23 cellular contexts compared by ENCODE assay signal in genomic region chr9:90059436-90059835, GRCh38.
"Had no signal": no experiment of that assay in that cellular context is flagged by ENCODE, and none has a peak within 500 bp of the region (broad histone marks: within the 10 kb centered on the region; RNA-seq: fewer than 3 reads in every experiment).

No MANE protein-coding gene starts in this region.

- DNase-seq: kidney glomerular epithelial cell; left colon; left lung; lower lobe of right lung; mammary epithelial cell; mesendoderm; midbrain; mucosa of descending colon; naive thymus-derived CD4-positive, alpha-beta T cell; nucleus accumbens; psoas muscle; right lobe of liver; stimulated activated CD4-positive, alpha-beta T cell treated with anti-CD3 and anti-CD28 coated beads, Interleukin-1b, Interleukin-23, amount 100 ng/mL, for 48 hours; stimulated activated CD4-positive, alpha-beta T cell treated with anti-CD3 and anti-CD28 coated beads, Interleukin-2, amount 100 ng/mL, for 48 hours; stimulated activated CD4-positive, alpha-beta T cell treated with anti-CD3 and anti-CD28 coated beads, Interleukin-4, amount 100 ng/mL, for 4 hours; stimulated activated CD8-positive, alpha-beta memory T cell treated with anti-CD3 and anti-CD28 coated beads, Interleukin-4, amount 100 ng/mL, for 48 hours; stimulated activated naive CD4-positive, alpha-beta T cell treated with Interleukin-2 at 50 U/mL for 16 hours; stimulated activated naive CD8-positive, alpha-beta T cell treated with anti-CD3 and anti-CD28 coated beads, Interleukin-15, amount 100 ng/mL, for 72 hours; uterus had no signal

- FAIRE-seq: keratinocyte had no signal

- H3K4me1 Mint-ChIP-seq: naive thymus-derived CD4-positive, alpha-beta T cell; stimulated activated memory B cell treated with anti-CD40 and anti-IgM and Interleukin-4, amounts not matched to agents 10 μg/mL and 1 μg/mL and 100 μg/mL, for 72 hours; stimulated activated naive CD8-positive, alpha-beta T cell treated with anti-CD3 and anti-CD28 coated beads, Interleukin-15, amount 100 ng/mL, for 72 hours had no signal

- H3K4me3 Mint-ChIP-seq: naive thymus-derived CD4-positive, alpha-beta T cell; natural killer cell treated with Interleukin-12 subunit alpha and Interleukin-12 subunit beta and Interleukin-15 and Interleukin-18, amount 100 ng/mL, for 72 hours; stimulated activated memory B cell treated with anti-CD40 and anti-IgM and Interleukin-4, amounts not matched to agents 10 μg/mL and 1 μg/mL and 100 μg/mL, for 72 hours; stimulated activated naive CD8-positive, alpha-beta T cell treated with anti-CD3 and anti-CD28 coated beads, Interleukin-15, amount 100 ng/mL, for 72 hours; type B pancreatic cell had no signal

- H3K36me3 Mint-ChIP-seq: naive thymus-derived CD4-positive, alpha-beta T cell; natural killer cell treated with Interleukin-12 subunit alpha and Interleukin-12 subunit beta and Interleukin-15 and Interleukin-18, amount 100 ng/mL, for 72 hours; type B pancreatic cell had no signal

- H3K9me3 Mint-ChIP-seq: natural killer cell treated with Interleukin-12 subunit alpha and Interleukin-12 subunit beta and Interleukin-15 and Interleukin-18, amount 100 ng/mL, for 72 hours had no signal

- H3K27ac Mint-ChIP-seq: naive thymus-derived CD4-positive, alpha-beta T cell; natural killer cell treated with Interleukin-12 subunit alpha and Interleukin-12 subunit beta and Interleukin-15 and Interleukin-18, amount 100 ng/mL, for 72 hours; stimulated activated memory B cell treated with anti-CD40 and anti-IgM and Interleukin-4, amounts not matched to agents 10 μg/mL and 1 μg/mL and 100 μg/mL, for 72 hours; stimulated activated naive CD8-positive, alpha-beta T cell treated with anti-CD3 and anti-CD28 coated beads, Interleukin-15, amount 100 ng/mL, for 72 hours; type B pancreatic cell had no signal
